In the genomic region with DNA sequence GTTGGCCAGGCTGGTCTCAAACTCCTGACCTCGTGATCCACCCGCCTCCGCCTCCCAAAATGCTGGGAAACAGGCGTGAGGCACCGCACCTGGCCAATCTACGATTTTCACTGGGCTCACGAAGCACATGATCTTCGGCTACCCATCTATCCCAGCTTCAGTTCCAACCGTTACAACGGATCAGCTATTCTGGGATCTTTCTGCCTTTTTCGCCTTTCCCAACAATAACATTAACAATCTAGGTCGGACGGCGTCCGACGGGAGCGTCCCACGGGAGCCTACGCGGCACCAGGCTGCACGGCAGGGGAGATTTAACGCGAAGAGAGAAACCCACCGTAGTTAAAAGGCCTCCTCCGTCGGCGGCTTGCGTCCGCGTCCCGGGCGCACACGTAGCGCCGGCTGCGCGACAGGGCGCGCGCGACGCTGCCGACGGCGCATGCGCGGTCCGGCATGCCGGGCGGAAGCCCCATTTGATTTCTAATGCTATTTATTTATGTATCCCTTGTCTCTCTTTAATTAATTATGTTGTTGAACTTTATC, we compare ENCODE assay signal across 8 cellular contexts.
DNase-seq lines count a peak whose midpoint lies in the region; ATAC-seq and TF ChIP-seq lines count a peak whose summit lies in the region.

Gene MSL3B, minus strand, starts transcription at position 394 of the 540 bp plus-strand sequence.

- intact Hi-C loops in lower lobe of right lung (cut with DNase I), result no loop called here

- H3K4me3 ChIP-seq in ACC112 (ENCODE audit: low read depth, low read length) (peak within 1 kb of the TSS; percentile 90), LNCaP clone FGC (ENCODE audit: low read depth, low read length) (peak within 1 kb of the TSS; percentile 84), choroid plexus epithelial cell (ENCODE audit: low read depth, low read length) (peak within 1 kb of the TSS; percentile 75), lower lobe of right lung (peak within 1 kb of the TSS; percentile 57)

- H3K79me2 ChIP-seq in ACC112 (ENCODE audit: control insufficient read depth, insufficient read depth, low read length, unreplicated experiment), result no peaks in the 10 kb centered on the region

- peaks cover 5% of the 10 kb centered on the region for H3K9me3 ChIP-seq in lower lobe of right lung

- peak; percentile 25 for DNase-seq in LNCaP clone FGC (ENCODE audit: low read depth)
- DNase-seq in activated CD4-positive, CD25-positive, alpha-beta regulatory T cell (lab: John Stamatoyannopoulos, UW), result peak; percentile 16 to 40 (median 32)
- DNase-seq in choroid plexus epithelial cell (ENCODE audit: low read depth), result peak; percentile 61
- peak; percentile 58 for DNase-seq in lower lobe of right lung
- peak; percentile 43 to 46 for DNase-seq in stimulated activated CD8-positive, alpha-beta memory T cell treated with anti-CD3 and anti-CD28 coated beads, Interleukin-15, amount 100 ng/mL, for 48 hours (ENCODE audit: low read depth in 2 of 2)

- peak within 1 kb of the TSS; percentile 41; the same call in 1 of the 2 replicates for H3K27ac ChIP-seq in ACC112 (ENCODE audit: low read depth, low read length)
- H3K27ac ChIP-seq in lower lobe of right lung, result no peak within 1 kb of the TSS

- TF ChIP-seq POLR2A in GM19099 (IDR thresholded peaks at IDR 0.05; ENCODE audit: extremely low read depth, insufficient read length, low read depth), result peak; percentile 77

- H3K4me1 ChIP-seq in ACC112 (ENCODE audit: control insufficient read depth, insufficient read depth, low read length, unreplicated experiment) (no peaks in the 10 kb centered on the region), lower lobe of right lung (peaks cover 4% of the 10 kb centered on the region)

- H2AFZ ChIP-seq in ACC112 (ENCODE audit: low read length, unreplicated experiment), result peak within 1 kb of the TSS; percentile 88

- TF ChIP-seq CTCF in LNCaP clone FGC (IDR thresholded peaks at IDR 0.05; ENCODE audit: control insufficient read depth, extremely low read depth, insufficient read depth) (no peak), choroid plexus epithelial cell (conservative IDR thresholded peaks at IDR 0.05; ENCODE audit: low read depth, low read length) (no peak), lower lobe of right lung (IDR thresholded peaks at IDR 0.05) (no peak)

- peak; percentile 65 to 87 for ATAC-seq in lower lobe of right lung
- ATAC-seq in GM18870 (IDR thresholded peaks at IDR 0.05; ENCODE audit: unreplicated experiment), result no peak

- peaks cover 12% of the 10 kb centered on the region; the same call in 1 of the 2 replicates for H3K36me3 ChIP-seq in ACC112 (ENCODE audit: insufficient read depth, low read length)
- H3K36me3 ChIP-seq in lower lobe of right lung, result no peaks in the 10 kb centered on the region

- H3K27me3 ChIP-seq in ACC112 (ENCODE audit: insufficient read depth, low read length), result peaks cover 29% of the 10 kb centered on the region
- peaks cover 6% of the 10 kb centered on the region for H3K27me3 ChIP-seq in lower lobe of right lung (ENCODE audit: low read depth)
